In genomic region chr17:36535669-36536081, GRCh38 we compare ENCODE assay signal across 8 cellular contexts.
A peak's percentile ranks its signal among the peaks of the same experiment; 100 is the strongest.
DNase-seq lines count a peak whose midpoint lies in the region; ATAC-seq and TF ChIP-seq lines count a peak whose summit lies in the region.

No MANE protein-coding gene starts in this region.

- TF ChIP-seq POLR2A in GM18505 (IDR thresholded peaks at IDR 0.05; ENCODE audit: borderline replicate concordance, extremely low read depth, insufficient read depth, insufficient read length) = no peak

- ATAC-seq in HG03432 (IDR thresholded peaks at IDR 0.05; ENCODE audit: unreplicated experiment) = peak; percentile 8
- ATAC-seq in central memory CD8-positive, alpha-beta T cell (replicated peaks; ENCODE audit: extremely low read depth, poor library complexity, severe bottlenecking) = peak; percentile 44
- ATAC-seq in GM18505 (IDR thresholded peaks at IDR 0.05; ENCODE audit: unreplicated experiment) = no peak

- H3K36me3 Mint-ChIP-seq in central memory CD8-positive, alpha-beta T cell (ENCODE audit: insufficient read depth) = peaks cover 22% of the 10 kb centered on the region
- peaks cover 44% of the 10 kb centered on the region for H3K36me3 Mint-ChIP-seq in nephron progenitor cell (ENCODE audit: low read depth)

- H3K4me3 ChIP-seq in GM12865 (ENCODE audit: low read depth, low read length) = peak overlapping the region; percentile 77

- H3K27me3 Mint-ChIP-seq in central memory CD8-positive, alpha-beta T cell = no peaks in the 10 kb centered on the region
- no peaks in the 10 kb centered on the region for H3K27me3 Mint-ChIP-seq in nephron progenitor cell (ENCODE audit: low read depth, poor library complexity)

- no peak for DNase-seq in GM12865 (ENCODE audit: low read depth)
- no peak for DNase-seq in central memory CD8-positive, alpha-beta T cell (ENCODE audit: low spot score in 2 of 2)
- DNase-seq in nephron progenitor cell = no peak
- no peak for DNase-seq in NCI-H2196 treated with DMSO at 0.1 percent for 48 hours (lab: John Stamatoyannopoulos, UW; ENCODE audit: unreplicated experiment)
- DNase-seq in NCI-H146 treated with DMSO at 0.1 percent for 48 hours (lab: John Stamatoyannopoulos, UW; ENCODE audit: unreplicated experiment) = no peak
- no peak for DNase-seq in COR-L47 (lab: John Stamatoyannopoulos, UW)

- H3K4me3 Mint-ChIP-seq in central memory CD8-positive, alpha-beta T cell = peak overlapping the region; percentile 99
- H3K4me3 Mint-ChIP-seq in nephron progenitor cell = peak overlapping the region; percentile 95

- no peak for TF ChIP-seq CTCF in GM12865 (IDR thresholded peaks at IDR 0.05; ENCODE audit: insufficient read depth, low read depth, low read length, missing control alignments)
- TF ChIP-seq CTCF in nephron progenitor cell (IDR thresholded peaks at IDR 0.05) = no peak

- H3K4me1 Mint-ChIP-seq in central memory CD8-positive, alpha-beta T cell = peaks cover 30% of the 10 kb centered on the region
- H3K4me1 Mint-ChIP-seq in nephron progenitor cell = peaks cover 37% of the 10 kb centered on the region

- H3K9me3 Mint-ChIP-seq in central memory CD8-positive, alpha-beta T cell = no peaks in the 10 kb centered on the region
- no peaks in the 10 kb centered on the region for H3K9me3 Mint-ChIP-seq in nephron progenitor cell

- H3K27ac Mint-ChIP-seq in central memory CD8-positive, alpha-beta T cell (ENCODE audit: low read depth) = peak overlapping the region; percentile 96
- H3K27ac Mint-ChIP-seq in nephron progenitor cell = peak overlapping the region; percentile 99
